In genomic region chr16:64339052-64339770, GRCh38 we compare ENCODE assay signal across 17 cellular contexts.
A peak's percentile ranks its signal among the peaks of the same experiment; 100 is the strongest.
DNase-seq lines count a peak whose midpoint lies in the region; ATAC-seq and TF ChIP-seq lines count a peak whose summit lies in the region.
"Had no signal": no experiment of that assay in that cellular context is flagged by ENCODE, and none has a peak within 500 bp of the region (broad histone marks: within the 10 kb centered on the region; RNA-seq: fewer than 3 reads in every experiment).

No MANE protein-coding gene starts in this region.

- no peak overlapping the region for H3K9ac ChIP-seq in GM23248

- WGBS in GM23248 (ENCODE audit: low coverage in 1 of 2, low lambda C conversion rate in 2 of 2, missing lambda C conversion rate in 2 of 2), 2 experiments = 59 to 60% methylated on average over 4 of the region's 4 CpGs

- no peaks in the 10 kb centered on the region for H3K36me3 ChIP-seq in GM23248 (ENCODE audit: low read depth)

- no peaks in the 10 kb centered on the region for H3K27me3 ChIP-seq in GM23248 (replicated peaks; ENCODE audit: insufficient read depth)

- no peaks in the 10 kb centered on the region for H4K20me1 ChIP-seq in GM23248 (ENCODE audit: insufficient read depth)

- ATAC-seq in SK-N-SH treated with all-trans-retinoic acid at 6 μM for 48 hours (peak; percentile 93), HG03565 (IDR thresholded peaks at IDR 0.05; ENCODE audit: unreplicated experiment) (no peak), omental fat pad (ENCODE audit: low FRiP score) (no peak)
- ATAC-seq: activated CD8-positive, alpha-beta memory T cell treated with anti-CD3 and anti-CD28 coated beads, Interleukin-2, amount 10 ng/mL, durations not matched to agents 7 days and 5 days; CD8-positive, alpha-beta T cell had no signal

- DNase-seq in GM23248 = peak; percentile 91
- peak; percentile 69 for DNase-seq in fibroblast of the conjunctiva (ENCODE audit: low read depth)
- no peak for DNase-seq in KBM-7
- DNase-seq in GM13977 (ENCODE audit: low spot score) = no peak
- DNase-seq in omental fat pad (ENCODE audit: low spot score) = no peak
- DNase-seq: activated CD8-positive, alpha-beta memory T cell treated with anti-CD3 and anti-CD28 coated beads, Interleukin-2, amount 10 ng/mL, durations not matched to agents 7 days and 5 days; activated gamma-delta T cell; CD8-positive, alpha-beta T cell; cortex of kidney; NCI-H146; NCI-H345; nucleus accumbens; SHP77; small intestine; T-helper 2 cell had no signal

- H3K79me2 ChIP-seq in GM23248 (ENCODE audit: insufficient read depth) = no peaks in the 10 kb centered on the region

- H3K27ac ChIP-seq in GM23248 = peak overlapping the region; percentile 29

- peaks cover 7% of the 10 kb centered on the region; the same call in 1 of the 2 replicates for H3F3A ChIP-seq in GM23248 (ENCODE audit: insufficient read depth)

- H3K4me1 ChIP-seq in GM23248 (ENCODE audit: insufficient read depth) = peaks cover 13% of the 10 kb centered on the region

- in situ Hi-C loops in GM23248 (cut with MboI) (no loop called here), KBM-7 (cut with MboI; ENCODE audit: low pct_unique_long_range_greater_than_20kb, low sequenced_read_pairs) (no loop called here), GM13977 (cut with MboI; ENCODE audit: low pct_unique_long_range_greater_than_20kb, low sequenced_read_pairs, unreplicated experiment) (no loop called here)

- TF ChIP-seq CTCF in GM13977 (IDR thresholded peaks at IDR 0.05; ENCODE audit: extremely low read depth, insufficient read depth, missing control alignments) (no peak), omental fat pad (IDR thresholded peaks at IDR 0.05) (no peak)

- no peaks in the 10 kb centered on the region for H3K9me2 ChIP-seq in GM23248 (ENCODE audit: insufficient read depth)

- H3K9me3 ChIP-seq in GM23248 (ENCODE audit: low read depth) = no peaks in the 10 kb centered on the region

- H3K4me2 ChIP-seq in GM23248 (ENCODE audit: unreplicated experiment) = no peak overlapping the region

- no peak overlapping the region for H2AFZ ChIP-seq in GM23248

- no peak overlapping the region for H3K4me3 ChIP-seq in GM23248

TF ChIP-seq in SK-N-SH treated with all-trans-retinoic acid at 6 μM for 48 hours, 23 proteins besides CTCF, POLR2A, EP300 and RAD21:
- TF ChIP-seq TOX (CRISPR knock-in tag; IDR thresholded peaks at IDR 0.05; ENCODE audit: borderline replicate concordance) (no peak), GLIS3 (CRISPR knock-in tag; IDR thresholded peaks at IDR 0.05) (no peak), BACH2 (CRISPR knock-in tag; IDR thresholded peaks at IDR 0.05; ENCODE audit: borderline replicate concordance) (no peak), OSR1 (CRISPR knock-in tag; IDR thresholded peaks at IDR 0.05) (no peak), ZFP3 (CRISPR knock-in tag; IDR thresholded peaks at IDR 0.05) (no peak)
TF ChIP-seq in SK-N-SH treated with all-trans-retinoic acid at 6 μM for 48 hours: peak in this region for 0.

Comparison
In these comparisons a context has a peak if more than half of its experiments do, and no peak if none do; other contexts are left out.
1. DNase-seq: peak in GM23248 (single experiment) and fibroblast of the conjunctiva (single experiment); none in KBM-7 (single experiment), GM13977 (single experiment) and omental fat pad (single experiment).